2 cellular contexts compared by ENCODE assay signal in the genomic region with DNA sequence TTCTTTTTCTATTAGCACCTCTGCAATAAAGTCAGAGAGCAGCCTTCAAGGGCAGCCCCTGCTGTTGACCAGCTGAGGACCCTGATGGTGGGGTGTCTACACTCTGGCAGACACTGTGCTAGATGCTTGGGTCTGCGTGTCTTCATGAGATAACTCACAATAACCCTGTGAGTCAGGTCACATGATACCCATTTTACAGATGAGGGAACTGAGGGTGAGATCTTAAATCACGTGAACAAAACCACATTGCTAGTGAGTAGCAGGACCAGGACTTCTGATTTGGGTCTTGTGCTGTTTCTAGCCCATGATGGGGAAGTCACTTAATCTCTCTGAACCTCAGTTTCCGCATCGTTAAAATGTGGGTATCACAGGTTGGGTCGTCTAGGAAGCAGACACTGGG.
A peak's percentile ranks its signal among the peaks of the same experiment; 100 is the strongest.
TF ChIP-seq lines count a peak whose summit lies in the region.

No MANE protein-coding gene starts in this region.

TF ChIP-seq in IMR-90, 13 proteins besides CTCF, POLR2A, EP300 and RAD21:
- TF ChIP-seq MXI1 (IDR thresholded peaks at IDR 0.05; ENCODE audit: borderline replicate concordance, low read depth, low read length) (no peak), RFX5 (IDR thresholded peaks at IDR 0.05; ENCODE audit: low read depth, low read length) (no peak), FOS (IDR thresholded peaks at IDR 0.05; ENCODE audit: low read depth, low read length) (no peak), RCOR1 (IDR thresholded peaks at IDR 0.05; ENCODE audit: insufficient replicate concordance, low read length) (no peak), MAFK (IDR thresholded peaks at IDR 0.05; ENCODE audit: low read depth, low read length) (no peak), CEBPB (IDR thresholded peaks at IDR 0.05; ENCODE audit: low read depth, low read length) (no peak), MAZ (IDR thresholded peaks at IDR 0.05; ENCODE audit: borderline replicate concordance, low read depth, low read length) (no peak), CHD1 (IDR thresholded peaks at IDR 0.05; ENCODE audit: low read depth, low read length) (no peak), SMC3 (IDR thresholded peaks at IDR 0.05; ENCODE audit: low read depth, low read length) (no peak), BHLHE40 (IDR thresholded peaks at IDR 0.05; ENCODE audit: low read depth, low read length) (no peak), NFE2L2 (IDR thresholded peaks at IDR 0.05; ENCODE audit: low read depth, low read length) (no peak), ELK1 (IDR thresholded peaks at IDR 0.05; ENCODE audit: borderline replicate concordance, low read depth, low read length) (no peak)
- TF ChIP-seq, protein P1, sequence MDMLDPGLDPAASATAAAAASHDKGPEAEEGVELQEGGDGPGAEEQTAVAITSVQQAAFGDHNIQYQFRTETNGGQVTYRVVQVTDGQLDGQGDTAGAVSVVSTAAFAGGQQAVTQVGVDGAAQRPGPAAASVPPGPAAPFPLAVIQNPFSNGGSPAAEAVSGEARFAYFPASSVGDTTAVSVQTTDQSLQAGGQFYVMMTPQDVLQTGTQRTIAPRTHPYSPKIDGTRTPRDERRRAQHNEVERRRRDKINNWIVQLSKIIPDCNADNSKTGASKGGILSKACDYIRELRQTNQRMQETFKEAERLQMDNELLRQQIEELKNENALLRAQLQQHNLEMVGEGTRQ (IDR thresholded peaks at IDR 0.05; ENCODE audit: low read depth, low read length), result no peak

TF ChIP-seq in GM12878, 131 proteins besides CTCF, POLR2A, EP300 and RAD21:
- TF ChIP-seq RAD51 (IDR thresholded peaks at IDR 0.05), result 0 out of 2 replicates have a peak, but pooled peaks have one; percentile 23
- peak in 1 of 2 experiments; percentile 21; a peak in 1 of 4 replicates for TF ChIP-seq BHLHE40 (IDR thresholded peaks at IDR 0.05; ENCODE audit: borderline replicate concordance in 1 of 2, low read depth in 2 of 2, low read length in 1 of 2)
- TF ChIP-seq HCFC1 (IDR thresholded peaks at IDR 0.05; ENCODE audit: low read length), result no peak
